Comparison of ENCODE assay signal across 11 cellular contexts in the genomic region with DNA sequence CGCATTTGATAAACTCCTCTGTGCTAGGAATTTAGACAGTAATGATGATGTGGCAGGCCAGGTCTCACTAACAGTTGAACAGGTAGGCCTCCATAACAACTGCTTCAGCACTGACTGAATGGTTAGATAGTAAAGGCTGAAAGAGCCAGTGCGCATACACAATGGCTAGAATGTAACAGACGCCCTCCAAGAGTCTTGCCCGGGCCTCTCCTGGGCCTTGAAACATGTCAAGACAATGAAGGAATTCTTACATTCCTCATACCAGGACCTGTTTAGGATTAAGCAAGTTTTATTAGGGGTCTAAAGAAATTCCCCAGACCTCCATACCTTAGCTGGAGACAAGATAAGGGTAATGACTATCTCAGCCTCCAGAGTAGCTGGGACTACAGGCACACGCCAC. TPM values are rescaled to one million over a fixed set of nuclear protein-coding genes. Genes with fewer than 3 reads are reported as not detected.
DNase-seq lines count a peak whose midpoint lies in the region; ATAC-seq and TF ChIP-seq lines count a peak whose summit lies in the region.
"Had no signal": no experiment of that assay in that cellular context is flagged by ENCODE, and none has a peak within 500 bp of the region (broad histone marks: within the 10 kb centered on the region; RNA-seq: fewer than 3 reads in every experiment).

No MANE protein-coding gene starts in this region.

- no peak overlapping the region for H3K27ac Mint-ChIP-seq in GM23338
- peak overlapping the region; percentile 70 for H3K27ac Mint-ChIP-seq in T-helper 17 cell
- no peak overlapping the region for H3K27ac Mint-ChIP-seq in activated T-helper 17 cell treated with anti-CD3 and anti-CD28 coated beads, Interleukin-2, amount 50 U/mL, for 72 hours

- H3K4me2 ChIP-seq in GM23338: no peak overlapping the region

- ATAC-seq in GM23338 (no peak), T-helper 17 cell (no peak)
- ATAC-seq in activated T-helper 17 cell treated with anti-CD3 and anti-CD28 coated beads, Interleukin-2, amount 50 U/mL, for 72 hours (replicated peaks): no peak

- no peak overlapping the region for H3K4me3 ChIP-seq in GM23338
- H3K4me3 ChIP-seq in suprapubic skin: no peak overlapping the region
- H3K4me3 ChIP-seq: HAP-1, SJSA1 had no signal

- no peak overlapping the region for H3K4me3 Mint-ChIP-seq in GM23338
- no peak overlapping the region for H3K4me3 Mint-ChIP-seq in T-helper 17 cell
- H3K4me3 Mint-ChIP-seq in activated T-helper 17 cell treated with anti-CD3 and anti-CD28 coated beads, Interleukin-2, amount 50 U/mL, for 72 hours: no peak overlapping the region

- H3K36me3 ChIP-seq in GM23338 (ENCODE audit: insufficient read depth) (no peaks in the 10 kb centered on the region), suprapubic skin (no peaks in the 10 kb centered on the region)
- H3K36me3 ChIP-seq: HAP-1, SJSA1 had no signal

- H3K27me3 Mint-ChIP-seq in GM23338 (ENCODE audit: insufficient read depth, low read depth, poor library complexity): peaks cover 2% of the 10 kb centered on the region
- peaks cover 11% of the 10 kb centered on the region for H3K27me3 Mint-ChIP-seq in T-helper 17 cell
- H3K27me3 Mint-ChIP-seq in activated T-helper 17 cell treated with anti-CD3 and anti-CD28 coated beads, Interleukin-2, amount 50 U/mL, for 72 hours: peaks cover 3% of the 10 kb centered on the region

- no peaks in the 10 kb centered on the region for H3K9me3 ChIP-seq in T-helper 17 cell (ENCODE audit: control insufficient read depth, low read length, poor library complexity, severe bottlenecking)
- no peaks in the 10 kb centered on the region for H3K9me3 ChIP-seq in suprapubic skin
- H3K9me3 ChIP-seq: HAP-1, SJSA1 had no signal

- no peaks in the 10 kb centered on the region for H3K9me3 Mint-ChIP-seq in GM23338
- no peaks in the 10 kb centered on the region for H3K9me3 Mint-ChIP-seq in activated T-helper 17 cell treated with anti-CD3 and anti-CD28 coated beads, Interleukin-2, amount 50 U/mL, for 72 hours

- H3K27ac ChIP-seq in GM23338 (ENCODE audit: low read depth): no peak overlapping the region
- H3K27ac ChIP-seq in suprapubic skin: peak overlapping the region; percentile 91
- H3K27ac ChIP-seq: SJSA1 had no signal

- H3K36me3 Mint-ChIP-seq in GM23338 (ENCODE audit: low read depth) (no peaks in the 10 kb centered on the region), T-helper 17 cell (ENCODE audit: low read depth) (no peaks in the 10 kb centered on the region)
- H3K36me3 Mint-ChIP-seq in activated T-helper 17 cell treated with anti-CD3 and anti-CD28 coated beads, Interleukin-2, amount 50 U/mL, for 72 hours (ENCODE audit: low read depth): no peaks in the 10 kb centered on the region

- no peaks in the 10 kb centered on the region for H3K27me3 ChIP-seq in GM23338 (ENCODE audit: insufficient read depth)
- no peaks in the 10 kb centered on the region for H3K27me3 ChIP-seq in suprapubic skin
- H3K27me3 ChIP-seq: SJSA1 had no signal

- no peaks in the 10 kb centered on the region for H3F3A ChIP-seq in GM23338 (replicated peaks; ENCODE audit: low read depth)

- peak overlapping the region; percentile 84; the same call in 1 of the 2 replicates for H2AFZ ChIP-seq in GM23338

- H4K20me1 ChIP-seq in GM23338 (replicated peaks; ENCODE audit: insufficient read depth): no peaks in the 10 kb centered on the region

- TF ChIP-seq POLR2A in suprapubic skin (IDR thresholded peaks at IDR 0.05): no peak

- H3K9me2 ChIP-seq in GM23338 (ENCODE audit: insufficient read depth): 0 out of 2 replicates have a peak, but pooled peaks cover 3% of the 10 kb centered on the region

- WGBS in suprapubic skin: 77% methylated on average over 5 of the region's 5 CpGs

- H3K79me2 ChIP-seq in GM23338 (replicated peaks; ENCODE audit: insufficient read depth): no peaks in the 10 kb centered on the region

- no peak for TF ChIP-seq EP300 in suprapubic skin (IDR thresholded peaks at IDR 0.05)

- no peaks in the 10 kb centered on the region for H3K4me1 ChIP-seq in GM23338 (ENCODE audit: insufficient read depth)
- peaks cover 77% of the 10 kb centered on the region for H3K4me1 ChIP-seq in suprapubic skin
- H3K4me1 ChIP-seq: HAP-1 had no signal

- DNase-seq in GM23338 (ENCODE audit: low spot score): no peak
- no peak for DNase-seq in T-helper 17 cell
- peak; percentile 56 for DNase-seq in islet precursor cell
- no peak for DNase-seq in suprapubic skin (ENCODE audit: low spot score in 2 of 2)
- DNase-seq in NCI-H82 treated with DMSO at 0.1 percent for 48 hours (lab: John Stamatoyannopoulos, UW; ENCODE audit: unreplicated experiment): no peak
- no peak for DNase-seq in DMS53 treated with DMSO at 0.1 percent for 48 hours (lab: John Stamatoyannopoulos, UW; ENCODE audit: unreplicated experiment)
- DNase-seq: NCI-H2029, NCI-H510A treated with DMSO at 0.1 percent for 48 hours had no signal

- TF ChIP-seq CTCF in GM23338 (conservative IDR thresholded peaks at IDR 0.05; ENCODE audit: low read depth in 2 of 2) (no peak), suprapubic skin (IDR thresholded peaks at IDR 0.05) (no peak)

- H3K4me1 Mint-ChIP-seq in GM23338 (peaks cover 12% of the 10 kb centered on the region), T-helper 17 cell (peaks cover 8% of the 10 kb centered on the region)
- H3K4me1 Mint-ChIP-seq in activated T-helper 17 cell treated with anti-CD3 and anti-CD28 coated beads, Interleukin-2, amount 50 U/mL, for 72 hours: no peaks in the 10 kb centered on the region

TF ChIP-seq in GM23338, 12 proteins besides CTCF, POLR2A, EP300 and RAD21 (continues in another document):
- no peak for TF ChIP-seq ZNF462 (CRISPR knock-in tag; IDR thresholded peaks at IDR 0.05)
- no peak for TF ChIP-seq CREB1 (CRISPR knock-in tag; IDR thresholded peaks at IDR 0.05; ENCODE audit: low read depth)
- TF ChIP-seq JUNB (IDR thresholded peaks at IDR 0.05; ENCODE audit: unreplicated experiment): no peak
- TF ChIP-seq EZH2phosphoT487 (IDR thresholded peaks at IDR 0.05; ENCODE audit: unreplicated experiment): no peak

RNA-seq across cellular contexts. Expression of gene BICD2, which starts 6.7 kb away (rescaled TPM):
- 34.3 and 38.1 TPM in 2 replicates for total RNA-seq in GM23338 (2014; rRNA removed; shearing (Covaris generic))
- 8.7 and 9.6 TPM in 2 replicates for polyA plus RNA-seq in GM23338 (2016; fragmentation: Nextera tagmentation; extraction: Ambion mirVana)
- total RNA-seq in T-helper 17 cell (10 to 100 TPM; 22.9 to 34.0 TPM), suprapubic skin (100 to 1,000 TPM; 135 to 201 (median 153) TPM)
- total RNA-seq in activated T-helper 17 cell treated with anti-CD3 and anti-CD28 coated beads, Interleukin-2, amount 50 U/mL, for 72 hours: 10 to 100 TPM; 14.2 to 24.9 TPM
